ENCODE assay signal across 11 cellular contexts in the genomic region with DNA sequence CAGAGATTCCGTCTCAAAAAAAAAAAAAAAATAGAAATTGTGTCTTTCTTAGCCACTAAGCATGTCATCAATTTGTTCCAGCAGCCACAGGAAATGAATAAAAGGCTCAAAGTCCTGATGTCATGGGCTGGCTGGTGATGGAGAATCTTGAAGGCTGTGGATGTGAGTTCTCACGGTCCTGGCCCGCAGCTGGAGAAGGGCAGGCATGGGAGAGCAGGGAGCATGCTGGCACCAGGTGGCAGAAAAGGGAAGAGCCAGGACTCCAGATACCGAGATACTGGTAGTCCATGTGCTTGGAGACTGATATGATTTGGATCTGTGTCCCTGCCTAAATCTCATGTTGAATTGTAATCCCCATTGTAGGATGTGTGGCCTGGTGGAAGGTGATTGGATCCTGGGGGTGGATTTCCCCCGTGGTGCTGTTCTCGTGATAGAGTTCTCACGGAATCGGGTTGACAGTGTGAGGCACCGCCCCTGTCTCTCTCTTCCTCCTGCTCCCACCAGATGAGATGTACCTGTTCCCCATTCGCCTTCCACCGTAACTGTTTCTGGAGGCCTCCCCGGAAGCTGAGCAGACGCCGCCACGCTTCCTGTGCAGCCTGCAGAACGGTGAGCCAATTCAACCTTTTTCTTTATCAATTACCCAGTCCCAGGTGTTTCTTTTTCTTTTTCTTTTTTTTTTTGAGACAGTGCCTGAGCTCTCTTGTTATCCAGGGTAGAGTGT. TPM values are rescaled to one million over a fixed set of nuclear protein-coding genes. Genes with fewer than 3 reads are reported as not detected.
DNase-seq lines count a peak whose midpoint lies in the region; ATAC-seq and TF ChIP-seq lines count a peak whose summit lies in the region.
"Had no signal": no experiment of that assay in that cellular context is flagged by ENCODE, and none has a peak within 500 bp of the region (broad histone marks: within the 10 kb centered on the region; RNA-seq: fewer than 3 reads in every experiment).

No MANE protein-coding gene starts in this region.

- TF ChIP-seq CTCF in activated B cell treated with CpG ODN at 0.5 μM for 24 hours (IDR thresholded peaks at IDR 0.05) (no peak), tibial artery (IDR thresholded peaks at IDR 0.05) (peak; percentile 37 to 46), tibial nerve (IDR thresholded peaks at IDR 0.05) (no peak)

- H3K4me3 Mint-ChIP-seq in activated B cell treated with CpG ODN at 0.5 μM for 24 hours, result peak overlapping the region; percentile 46
- H3K4me3 Mint-ChIP-seq in effector memory CD8-positive, alpha-beta T cell, result peak overlapping the region; percentile 10 to 48
- H3K4me3 Mint-ChIP-seq: HFFc6 had no signal

- POLR2A ChIA-PET in activated B cell treated with CpG ODN at 0.5 μM for 24 hours (lab: Charles Lee), result interaction anchor here (0.6 to 0.7 kb wide), 2 partner anchors 14 to 23 kb away, joined by 3 to 4 read pairs; no protein-coding TSS in a partner anchor

- H3K9me3 Mint-ChIP-seq in activated B cell treated with CpG ODN at 0.5 μM for 24 hours, result no peaks in the 10 kb centered on the region
- no peaks in the 10 kb centered on the region for H3K9me3 Mint-ChIP-seq in effector memory CD8-positive, alpha-beta T cell

- peak in 2 of 3 donors; percentile 4 to 8 for DNase-seq in stimulated activated CD4-positive, alpha-beta T cell treated with anti-CD3 and anti-CD28 coated beads, TNF-alpha, amount 100 ng/mL, for 1 hour (ENCODE audit: low read depth in 3 of 3, low spot score in 1 of 3)
- DNase-seq in stimulated activated CD4-positive, alpha-beta T cell treated with anti-CD3 and anti-CD28 coated beads, Interleukin-15, amount 100 ng/mL, for 24 hours, result no peak
- DNase-seq in activated B cell treated with CpG ODN at 0.5 μM for 24 hours (no peak), tibial artery (peak in 1 of 2 donors; percentile 71), tibial nerve (ENCODE audit: low spot score in 2 of 2) (no peak), NCI-H82 (lab: John Stamatoyannopoulos, UW) (no peak), AML-193 (lab: John Stamatoyannopoulos, UW) (no peak)
- peak in 2 of 3 experiments; percentile 6 to 11 for DNase-seq in effector memory CD8-positive, alpha-beta T cell
- DNase-seq: HFFc6, NCI-H774 had no signal

- H3K4me1 ChIP-seq in tibial artery (no peaks in the 10 kb centered on the region), tibial nerve (no peaks in the 10 kb centered on the region)

- H3K27ac ChIP-seq in tibial artery, result no peak overlapping the region
- no peak overlapping the region for H3K27ac ChIP-seq in tibial nerve

- H3K27ac Mint-ChIP-seq in activated B cell treated with CpG ODN at 0.5 μM for 24 hours, result no peak overlapping the region
- peak overlapping the region; percentile 19 to 74 for H3K27ac Mint-ChIP-seq in effector memory CD8-positive, alpha-beta T cell
- H3K27ac Mint-ChIP-seq: HFFc6 had no signal

- CTCF ChIA-PET in activated B cell treated with CpG ODN at 0.5 μM for 24 hours (lab: Charles Lee), result no interaction called here

- no peak for TF ChIP-seq EP300 in tibial nerve (IDR thresholded peaks at IDR 0.05)

- no peak overlapping the region for H3K4me3 ChIP-seq in tibial artery
- no peak overlapping the region for H3K4me3 ChIP-seq in tibial nerve

- H3K36me3 ChIP-seq in tibial artery, result no peaks in the 10 kb centered on the region
- no peaks in the 10 kb centered on the region for H3K36me3 ChIP-seq in tibial nerve

- H3K27me3 ChIP-seq in tibial artery (no peaks in the 10 kb centered on the region), tibial nerve (no peaks in the 10 kb centered on the region)

- WGBS in tibial nerve, 2 donors, result 77 to 81% methylated on average over 16 of the region's 16 CpGs

- H3K9me3 ChIP-seq in tibial artery (no peaks in the 10 kb centered on the region), tibial nerve (no peaks in the 10 kb centered on the region)

- ATAC-seq in activated B cell treated with CpG ODN at 0.5 μM for 24 hours (ENCODE audit: low read depth), result peak; percentile 60
- peak; percentile 84 for ATAC-seq in effector memory CD8-positive, alpha-beta T cell (replicated peaks)

- intact Hi-C loops in activated B cell treated with CpG ODN at 0.5 μM for 24 hours (cut with micrococcal nuclease) (no loop called here), tibial artery (cut with DNase I; ENCODE audit: low total_unique reads) (no loop called here)

- H3K4me1 Mint-ChIP-seq in activated B cell treated with CpG ODN at 0.5 μM for 24 hours, result peaks cover 7% of the 10 kb centered on the region
- peaks cover 6 to 7% of the 10 kb centered on the region in 2 donors for H3K4me1 Mint-ChIP-seq in effector memory CD8-positive, alpha-beta T cell (ENCODE audit: low read depth in 2 of 2)

- peaks cover 4% of the 10 kb centered on the region for H3K27me3 Mint-ChIP-seq in activated B cell treated with CpG ODN at 0.5 μM for 24 hours
- peaks cover 5 to 13% of the 10 kb centered on the region in 2 donors for H3K27me3 Mint-ChIP-seq in effector memory CD8-positive, alpha-beta T cell

- no peak for TF ChIP-seq POLR2A in tibial nerve (IDR thresholded peaks at IDR 0.05)

- H3K36me3 Mint-ChIP-seq in activated B cell treated with CpG ODN at 0.5 μM for 24 hours (ENCODE audit: low read depth), result no peaks in the 10 kb centered on the region
- no peaks in the 10 kb centered on the region for H3K36me3 Mint-ChIP-seq in effector memory CD8-positive, alpha-beta T cell (ENCODE audit: insufficient read depth)

RNA-seq across cellular contexts. Expression of a gene that starts 18.1 kb away (rescaled TPM):
- total RNA-seq in activated B cell treated with CpG ODN at 0.5 μM for 24 hours, result not detected in 2 replicates
- not detected for total RNA-seq in tibial nerve
- total RNA-seq: HFFc6, ureter had no signal

RNA-seq across cellular contexts. Expression of a gene that starts 50.4 kb away (rescaled TPM):
- not detected in 2 replicates for total RNA-seq in activated B cell treated with CpG ODN at 0.5 μM for 24 hours
- total RNA-seq in tibial nerve, result 10 to 100 TPM; 34.2 to 67.9 (median 46.3) TPM

RNA-seq across cellular contexts. Expression of a gene that starts 59.0 kb away (rescaled TPM):
- 24.2 and 33.8 TPM in 2 replicates for total RNA-seq in activated B cell treated with CpG ODN at 0.5 μM for 24 hours
- total RNA-seq in tibial nerve, result 10 to 100 TPM; 12.9 to 29.4 (median 22.3) TPM

RNA-seq across cellular contexts. Expression of a gene that starts 59.1 kb away (rescaled TPM):
- total RNA-seq in activated B cell treated with CpG ODN at 0.5 μM for 24 hours (49.9 and 60.0 TPM in 2 replicates), tibial nerve (10 to 100 TPM; 35.9 to 78.0 (median 49.8) TPM)

Comparison
In these comparisons a context has a peak if more than half of its experiments do, and no peak if none do; other contexts are left out.
1. DNase-seq: peak in stimulated activated CD4-positive, alpha-beta T cell treated with anti-CD3 and anti-CD28 coated beads, TNF-alpha, amount 100 ng/mL, for 1 hour (2 of 3) and effector memory CD8-positive, alpha-beta T cell (2 of 3); none in stimulated activated CD4-positive, alpha-beta T cell treated with anti-CD3 and anti-CD28 coated beads, Interleukin-15, amount 100 ng/mL, for 24 hours (single experiment), activated B cell treated with CpG ODN at 0.5 μM for 24 hours (single experiment), tibial nerve (0 of 2), NCI-H82 (single experiment) and AML-193 (0 of 2).
2. CTCF ChIP-seq: peak in tibial artery (2 of 2); none in activated B cell treated with CpG ODN at 0.5 μM for 24 hours (single experiment) and tibial nerve (0 of 5).
3. RNA of a gene that starts 50.4 kb away (total RNA-seq): 34.2 to 67.9 TPM in tibial nerve; not detected in activated B cell treated with CpG ODN at 0.5 μM for 24 hours; every median in the first group is over 10 times any median in the second.